ENCODE assay signal across 8 cellular contexts in genomic region chr19:14363203-14364097, GRCh38. TPM values are rescaled to one million over a fixed set of nuclear protein-coding genes. Genes with fewer than 3 reads are reported as not detected.
DNase-seq lines count a peak whose midpoint lies in the region; ATAC-seq and TF ChIP-seq lines count a peak whose summit lies in the region.

No MANE protein-coding gene starts in this region.

- H3K4me1 ChIP-seq in Panc1 (ENCODE audit: control insufficient read depth, insufficient read depth, low read length) (peaks cover 11% of the 10 kb centered on the region), adrenal gland (replicated peaks in 1 of 2) (peaks cover 0 to 23% of the 10 kb centered on the region in 2 donors), gastrocnemius medialis (peaks cover 5 to 10% of the 10 kb centered on the region in 2 donors)

- intact Hi-C loops in Panc1 (cut with micrococcal nuclease; ENCODE audit: unreplicated experiment) (no loop called here), adrenal gland (cut with DNase I) (no loop called here), gastrocnemius medialis (cut with DNase I; ENCODE audit: low total_unique reads) (no loop called here)

- in situ Hi-C loops in Panc1 (cut with HindIII; ENCODE audit: low pct_unique_long_range_greater_than_20kb, low sequenced_read_pairs): no loop called here
- in situ Hi-C loops in gastrocnemius medialis (cut with MboI; ENCODE audit: low sequenced_read_pairs in 4 of 4): loop anchor here in 1 of 4 donors (25.0 kb wide), 1 partner anchor 476 kb away; the partner anchor contains the start of gene NANOS3

- 16 to 34% (median 20%) methylated on average over 26 to 34 of the region's 34 CpGs for WGBS in adrenal gland, 4 donors

- peak; percentile 90 for ATAC-seq in Panc1
- peak; percentile 42 to 51 for ATAC-seq in gastrocnemius medialis

- BruUV-seq in Panc1 (replicated peaks; lab: Mats Ljungman, UMichigan): no TSS peak

- DNase-seq in NCI-H2196 (lab: John Stamatoyannopoulos, UW; ENCODE audit: unreplicated experiment): peak; percentile 5
- no peak for DNase-seq in NCI-H2196 treated with DMSO at 0.1 percent for 48 hours (lab: John Stamatoyannopoulos, UW; ENCODE audit: unreplicated experiment)
- DNase-seq in Panc1 (ENCODE audit: low read depth, low spot score): no peak
- DNase-seq in adrenal gland: peak; percentile 45 to 81 (median 60)
- peak; percentile 74 for DNase-seq in iPS DF 4.7 (ENCODE audit: extremely low read depth, low spot score)
- peak; percentile 31 to 47 for DNase-seq in gastrocnemius medialis
- no peak for DNase-seq in SKM-1 (lab: John Stamatoyannopoulos, UW; ENCODE audit: unreplicated experiment)
- no peak for DNase-seq in KG1 (lab: John Stamatoyannopoulos, UW)

- H3K27ac ChIP-seq in Panc1 (ENCODE audit: low read length): peak overlapping the region; percentile 69
- peak overlapping the region; percentile 7 to 87 (median 37) for H3K27ac ChIP-seq in adrenal gland
- peak overlapping the region; percentile 44 to 69 (median 60) for H3K27ac ChIP-seq in gastrocnemius medialis

- POLR2A ChIA-PET in Panc1 (lab: Charles Lee): interaction anchor here (0.6 to 0.7 kb wide), 4 partner anchors 15 to 20 kb away, joined by 3 read pairs; no protein-coding TSS in a partner anchor

- peak overlapping the region; percentile 37 to 49 for H3K4me3 ChIP-seq in Panc1 (ENCODE audit: low read depth in 2 of 2, low read length in 2 of 2)
- H3K4me3 ChIP-seq in adrenal gland: peak overlapping the region in 1 of 4 donors; percentile 32
- H3K4me3 ChIP-seq in gastrocnemius medialis: peak overlapping the region; percentile 17 to 40 (median 36)

- H3K27me3 ChIP-seq in Panc1 (ENCODE audit: control insufficient read depth, insufficient read depth, low read length) (no peaks in the 10 kb centered on the region), adrenal gland (no peaks in the 10 kb centered on the region), gastrocnemius medialis (no peaks in the 10 kb centered on the region)

- H3K36me3 ChIP-seq in Panc1 (ENCODE audit: control insufficient read depth, insufficient read depth, low read length) (no peaks in the 10 kb centered on the region), adrenal gland (replicated peaks in 1 of 2) (no peaks in the 10 kb centered on the region), gastrocnemius medialis (no peaks in the 10 kb centered on the region)

- TF ChIP-seq POLR2A in adrenal gland (IDR thresholded peaks at IDR 0.05) (no peak), gastrocnemius medialis (IDR thresholded peaks at IDR 0.05) (no peak)

- no peaks in the 10 kb centered on the region for H3K9me3 ChIP-seq in Panc1 (ENCODE audit: control insufficient read depth, insufficient read depth, low read depth, low read length)
- no peaks in the 10 kb centered on the region for H3K9me3 ChIP-seq in adrenal gland (replicated peaks in 1 of 3)
- no peaks in the 10 kb centered on the region for H3K9me3 ChIP-seq in gastrocnemius medialis

- no peak for TF ChIP-seq CTCF in Panc1 (IDR thresholded peaks at IDR 0.05)
- no peak for TF ChIP-seq CTCF in adrenal gland (IDR thresholded peaks at IDR 0.05)
- TF ChIP-seq CTCF in gastrocnemius medialis (IDR thresholded peaks at IDR 0.05 in 4 of 5, conservative IDR thresholded peaks at IDR 0.05 in 1 of 5): no peak

- CTCF ChIA-PET in Panc1 (lab: Charles Lee): interaction anchor here (0.5 to 1.4 kb wide), 6 partner anchors 15 to 314 kb away, joined by 3 to 6 read pairs (median 4); no protein-coding TSS in a partner anchor

RNA-seq across cellular contexts. Expression of gene ADGRE5, which starts 17.8 kb away (rescaled TPM):
- 109 TPM for total RNA-seq in Panc1 (2021; ENCODE audit: unreplicated experiment)
- 128 TPM for polyA plus RNA-seq in Panc1 (2012; ENCODE audit: insufficient read length)
- total RNA-seq in adrenal gland: 100 to 1,000 TPM in 1 of 8 donors, 10 to 100 TPM in 7; 26.8 to 103 (median 71.5) TPM
- 10 to 100 TPM; 11.7 to 25.8 (median 15.9) TPM for polyA plus RNA-seq in adrenal gland
- 10 to 100 TPM; 22.4 to 49.5 (median 32.6) TPM for total RNA-seq in gastrocnemius medialis

RNA-seq across cellular contexts. Expression of gene DDX39A, which starts 55.7 kb away (rescaled TPM):
- total RNA-seq in Panc1 (2021; ENCODE audit: unreplicated experiment): 117 TPM
- polyA plus RNA-seq in Panc1 (2012; ENCODE audit: insufficient read length): 96.9 TPM
- 10 to 100 TPM; 30.7 to 60.7 (median 40.9) TPM for total RNA-seq in adrenal gland
- 100 to 1,000 TPM in 2 of 3 donors, 10 to 100 TPM in 1; 26.7 to 262 (median 126) TPM for polyA plus RNA-seq in adrenal gland
- total RNA-seq in gastrocnemius medialis: 10 to 100 TPM; 23.9 to 59.2 (median 41.3) TPM

Comparison
In these comparisons a context has a peak if more than half of its experiments do, and no peak if none do; other contexts are left out.
1. DNase-seq: peak in NCI-H2196 (single experiment), adrenal gland (7 of 7), iPS DF 4.7 (single experiment) and gastrocnemius medialis (2 of 2); none in NCI-H2196 treated with DMSO at 0.1 percent for 48 hours (single experiment), Panc1 (single experiment), SKM-1 (single experiment) and KG1 (single experiment).
2. Peak in every context shown above with its lines, with median percentiles within 50 percentile points of each other: H3K27ac ChIP-seq.